15 cellular contexts compared by ENCODE assay signal in genomic region chr7:16668978-16669377, GRCh38. TPM values are rescaled to one million over a fixed set of nuclear protein-coding genes. Genes with fewer than 3 reads are reported as not detected.
DNase-seq lines count a peak whose midpoint lies in the region; ATAC-seq and TF ChIP-seq lines count a peak whose summit lies in the region.
"Had no signal": no experiment of that assay in that cellular context is flagged by ENCODE, and none has a peak within 500 bp of the region (broad histone marks: within the 10 kb centered on the region; RNA-seq: fewer than 3 reads in every experiment).

No MANE protein-coding gene starts in this region.

- intact Hi-C loops in left ventricle myocardium inferior (cut with micrococcal nuclease) (no loop called here), Right ventricle myocardium superior (cut with DNase I) (no loop called here), dorsolateral prefrontal cortex (cut with DNase I) (no loop called here)

- H3K27me3 ChIP-seq in left ventricle myocardium inferior (ENCODE audit: low read depth) (no peaks in the 10 kb centered on the region), dorsolateral prefrontal cortex (no peaks in the 10 kb centered on the region)

- H3K27ac ChIP-seq in left ventricle myocardium inferior (replicated peaks) (peak overlapping the region; percentile 74), dorsolateral prefrontal cortex (peak overlapping the region in 34 of 59 donors; percentile 5 to 64 (median 40))
- H3K27ac ChIP-seq: thoracic aorta had no signal

- H3K4me1 ChIP-seq in left ventricle myocardium inferior = peaks cover 59% of the 10 kb centered on the region

- H3K4me3 ChIP-seq in left ventricle myocardium inferior = no peak overlapping the region
- H3K4me3 ChIP-seq in dorsolateral prefrontal cortex = no peak overlapping the region
- H3K4me3 ChIP-seq: thoracic aorta had no signal

- no peak for ATAC-seq in Right ventricle myocardium superior (ENCODE audit: poor library complexity)
- no peak for ATAC-seq in HG03342 (IDR thresholded peaks at IDR 0.05; ENCODE audit: unreplicated experiment)
- ATAC-seq in HG02642 (IDR thresholded peaks at IDR 0.05; ENCODE audit: poor library complexity, unreplicated experiment) = no peak
- no peak for ATAC-seq in GM18511 (IDR thresholded peaks at IDR 0.05; ENCODE audit: unreplicated experiment)

- TF ChIP-seq CTCF in left ventricle myocardium inferior (IDR thresholded peaks at IDR 0.05; ENCODE audit: borderline replicate concordance) (no peak), dorsolateral prefrontal cortex (IDR thresholded peaks at IDR 0.05 in 54 of 56, conservative IDR thresholded peaks at IDR 0.05 in 2 of 56; ENCODE audit: low read depth in 1 of 56, partially characterized antibody in 56 of 56) (no peak)

- H3K9me3 ChIP-seq in left ventricle myocardium inferior (replicated peaks) = no peaks in the 10 kb centered on the region
- H3K9me3 ChIP-seq: thoracic aorta had no signal

- DNase-seq in left ventricle myocardium inferior = no peak
- no peak for DNase-seq in Right ventricle myocardium superior
- DNase-seq in dorsolateral prefrontal cortex = no peak
- DNase-seq in myocyte (ENCODE audit: low read depth) = peak; percentile 32
- no peak for DNase-seq in hepatic stellate cell (ENCODE audit: low spot score)
- DNase-seq: activated CD4-positive, alpha-beta memory T cell treated with anti-CD3 and anti-CD28 coated beads, Interleukin-2, amount 10 ng/mL, durations not matched to agents 7 days and 5 days; activated naive CD4-positive, alpha-beta T cell treated with Interleukin-2 at 50 U/mL for 16 hours; central memory CD4-positive, alpha-beta T cell; DMS153; immature natural killer cell; OCI-M1 had no signal

- peaks cover 21% of the 10 kb centered on the region for H3K36me3 ChIP-seq in left ventricle myocardium inferior
- H3K36me3 ChIP-seq: thoracic aorta had no signal

RNA-seq across cellular contexts. Expression of gene BZW2, which starts 23.0 kb away (rescaled TPM):
- total RNA-seq in left ventricle myocardium inferior (308 TPM), Right ventricle myocardium superior (359 TPM), dorsolateral prefrontal cortex (10 to 100 TPM; 10.3 to 36.8 (median 24.1) TPM), myocyte (53.4 and 166 TPM in 2 replicates)
- polyA plus RNA-seq in myocyte (2012) = 36.5 TPM

RNA-seq across cellular contexts. Expression of gene ANKMY2, which starts 23.4 kb away (rescaled TPM):
- total RNA-seq in left ventricle myocardium inferior (28.9 TPM), Right ventricle myocardium superior (21.5 TPM), dorsolateral prefrontal cortex (10 to 100 TPM; 19.4 to 57.2 (median 37.9) TPM), myocyte (23.4 and 29.2 TPM in 2 replicates)
- polyA plus RNA-seq in myocyte (2012) = 15.3 TPM
